ENCODE assay signal across 10 cellular contexts in the genomic region with DNA sequence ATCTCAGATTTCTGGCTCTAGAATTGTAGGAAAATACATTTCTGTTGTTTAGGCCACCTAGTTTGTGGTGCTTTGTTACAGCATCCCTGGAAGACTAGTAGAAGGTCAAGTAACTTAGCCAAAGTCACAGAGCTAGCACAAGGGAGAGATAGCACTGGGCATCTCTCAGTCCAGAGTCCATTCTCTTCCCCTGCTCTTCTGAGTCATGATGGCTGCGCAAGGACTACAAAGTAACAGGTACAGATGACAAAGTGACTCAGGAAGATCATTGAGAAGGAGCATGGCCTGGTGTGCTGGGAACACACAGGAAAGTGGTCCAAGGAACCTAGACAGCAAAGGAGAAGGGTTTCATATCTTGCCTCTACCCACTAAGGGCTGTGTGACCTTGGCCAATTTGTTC. TPM values are rescaled to one million over a fixed set of nuclear protein-coding genes. Genes with fewer than 3 reads are reported as not detected.
"Had no signal": no experiment of that assay in that cellular context is flagged by ENCODE, and none has a peak within 500 bp of the region (broad histone marks: within the 10 kb centered on the region; RNA-seq: fewer than 3 reads in every experiment).

No MANE protein-coding gene starts in this region.

- FAIRE-seq: H54, HepG2 had no signal

- H3K27ac Mint-ChIP-seq: H9, IgD-negative memory B cell had no signal

- H2AFZ ChIP-seq: GM23248 had no signal

- ATAC-seq: HepG2 had no signal

- H3K27ac ChIP-seq: GM23248, HL-60 had no signal

- H3K9me3 Mint-ChIP-seq: H9, IgD-negative memory B cell had no signal

- DNase-seq: GM23248, GOT3, H9, HCEC 1CT, KBM-7 had no signal

- H3K4me3 Mint-ChIP-seq: H9, IgD-negative memory B cell had no signal

- H3K36me3 Mint-ChIP-seq: IgD-negative memory B cell had no signal

- H3K9ac ChIP-seq: GM23248 had no signal

RNA-seq across cellular contexts. Expression of a gene that starts 19.3 kb away (rescaled TPM):
- total RNA-seq: GM23248, H9, HT1080 had no signal
- polyA plus RNA-seq: GM23248, IgD-negative memory B cell had no signal
